ENCODE assay signal across 13 cellular contexts in the genomic region with DNA sequence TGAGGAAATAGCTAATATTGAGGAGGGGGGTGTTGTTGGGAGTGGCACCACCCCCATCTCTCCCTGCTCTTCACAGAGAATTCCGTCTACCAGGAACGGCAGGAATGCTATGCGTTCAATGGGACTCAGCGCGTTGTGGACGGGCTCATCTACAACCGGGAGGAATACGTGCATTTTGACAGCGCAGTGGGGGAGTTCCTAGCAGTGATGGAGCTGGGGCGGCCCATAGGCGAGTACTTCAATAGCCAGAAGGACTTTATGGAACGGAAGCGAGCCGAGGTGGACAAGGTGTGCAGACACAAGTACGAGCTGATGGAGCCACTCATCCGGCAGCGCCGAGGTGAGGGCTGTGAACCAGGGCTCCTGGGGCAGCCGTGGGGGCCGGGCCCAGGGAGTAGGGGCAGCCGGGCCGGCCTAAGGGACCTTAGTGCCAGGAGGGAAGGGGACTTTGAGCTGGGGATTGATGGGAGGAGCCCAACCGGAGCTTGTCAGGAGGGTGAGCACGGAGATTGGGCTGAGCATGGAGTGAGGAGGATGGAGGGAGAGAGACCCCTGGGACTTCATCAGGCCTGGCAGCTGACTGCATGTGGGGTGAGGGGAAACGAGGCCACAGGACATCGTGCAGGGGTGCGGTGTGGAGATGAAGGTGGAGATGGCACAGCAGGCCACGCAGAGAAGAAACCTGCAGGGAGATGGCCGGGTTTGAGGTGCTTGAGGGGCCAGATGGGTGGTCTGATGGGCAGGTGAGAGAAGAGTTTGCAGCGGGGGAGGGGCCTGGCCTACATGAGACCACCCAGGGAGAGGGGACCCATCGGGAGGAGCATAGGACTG. TPM values are rescaled to one million over a fixed set of nuclear protein-coding genes. Genes with fewer than 3 reads are reported as not detected.
A peak's percentile ranks its signal among the peaks of the same experiment; 100 is the strongest.
DNase-seq lines count a peak whose midpoint lies in the region; ATAC-seq, FAIRE-seq and TF ChIP-seq lines count a peak whose summit lies in the region.
"Had no signal": no experiment of that assay in that cellular context is flagged by ENCODE, and none has a peak within 500 bp of the region (broad histone marks: within the 10 kb centered on the region; RNA-seq: fewer than 3 reads in every experiment).

No MANE protein-coding gene starts in this region.

- H3K4me3 ChIP-seq in aorta (ENCODE audit: low read length in 2 of 2) = no peak overlapping the region
- H3K4me3 ChIP-seq: tibial nerve had no signal

- intact Hi-C loops in aorta (cut with DNase I) = loop anchor here in 1 of 2 donors (5.0 kb wide), 1 partner anchor 130 kb away; no protein-coding TSS in a partner anchor

- H3K4me3 Mint-ChIP-seq in activated naive CD8-positive, alpha-beta T cell = peak overlapping the region; percentile 13

- H3K27ac Mint-ChIP-seq in activated naive CD8-positive, alpha-beta T cell = no peak overlapping the region
- H3K27ac Mint-ChIP-seq: activated naive CD4-positive, alpha-beta T cell treated with anti-CD3 and anti-CD28 coated beads, Interleukin-2, amount 50 U/mL, for 72 hours had no signal

- peak; percentile 54 for ATAC-seq in aorta (ENCODE audit: low FRiP score)

- no peaks in the 10 kb centered on the region for H3K4me1 ChIP-seq in aorta (ENCODE audit: control insufficient read depth in 1 of 2, insufficient read depth in 2 of 2, low read length in 2 of 2)

- TF ChIP-seq CTCF in D721Med (IDR thresholded peaks at IDR 0.05; ENCODE audit: insufficient read depth, missing control alignments) = no peak

- no peaks in the 10 kb centered on the region for H3K9me3 Mint-ChIP-seq in activated naive CD8-positive, alpha-beta T cell (ENCODE audit: low read depth)
- H3K9me3 Mint-ChIP-seq: activated naive CD4-positive, alpha-beta T cell treated with anti-CD3 and anti-CD28 coated beads, Interleukin-2, amount 50 U/mL, for 72 hours had no signal

- no peaks in the 10 kb centered on the region for H3K27me3 ChIP-seq in aorta (ENCODE audit: control insufficient read depth in 1 of 2, insufficient read depth in 2 of 2, low read length in 1 of 2)

- H3K27me3 Mint-ChIP-seq in activated naive CD8-positive, alpha-beta T cell = peaks cover 42% of the 10 kb centered on the region

- in situ Hi-C loops in KBM-7 (cut with MboI; ENCODE audit: low pct_unique_long_range_greater_than_20kb, low sequenced_read_pairs) = no loop called here

- H3K36me3 ChIP-seq in aorta (ENCODE audit: control insufficient read depth in 1 of 2, insufficient read depth in 2 of 2, low read length in 1 of 2) = no peaks in the 10 kb centered on the region
- H3K36me3 ChIP-seq: tibial nerve had no signal

- H3K27ac ChIP-seq in aorta (ENCODE audit: low read depth in 1 of 2, low read length in 2 of 2) = no peak overlapping the region
- H3K27ac ChIP-seq: tibial nerve had no signal

- H3K9me3 ChIP-seq in aorta (ENCODE audit: control insufficient read depth, low read length) = no peaks in the 10 kb centered on the region
- H3K9me3 ChIP-seq: tibial nerve had no signal

- peak; percentile 2 for DNase-seq in stimulated activated CD4-positive, alpha-beta T cell treated with anti-CD3 and anti-CD28 coated beads, Interleukin-4, amount 100 ng/mL, for 1 hour
- no peak for DNase-seq in stimulated activated CD4-positive, alpha-beta T cell treated with anti-CD3 and anti-CD28 coated beads, Interleukin-2, amount 100 ng/mL, for 24 hours
- DNase-seq in islet precursor cell (peak; percentile 68), aorta (peak in 1 of 2 donors; percentile 70), D721Med (ENCODE audit: insufficient read length, low spot score) (no peak), KBM-7 (no peak), COR-L47 (lab: John Stamatoyannopoulos, UW) (no peak)
- DNase-seq: NCI-H1048; stimulated activated CD4-positive, alpha-beta T cell treated with anti-CD3 and anti-CD28 coated beads, Interleukin-2, amount 100 ng/mL, for 48 hours had no signal

- H3K4me1 Mint-ChIP-seq in activated naive CD8-positive, alpha-beta T cell (ENCODE audit: low read depth) = peaks cover 20% of the 10 kb centered on the region

- no peaks in the 10 kb centered on the region for H3K36me3 Mint-ChIP-seq in activated naive CD8-positive, alpha-beta T cell

- FAIRE-seq in D721Med (lab: Jason Lieb, UNC) = no peak
- FAIRE-seq: TTC549 had no signal

- WGBS in aorta, 2 donors = 2 to 3% methylated on average over 31 of the region's 31 CpGs

RNA-seq across cellular contexts. Expression of gene HLA-DPB1, which starts 41.3 kb away (rescaled TPM):
- total RNA-seq in aorta = 100 to 1,000 TPM in 1 of 2 donors, 10 to 100 TPM in 1; 98.9 to 215 TPM
- 100 to 1,000 TPM in 1 of 2 donors, 10 to 100 TPM in 1; 45.4 to 113 TPM for polyA plus RNA-seq in aorta

RNA-seq across cellular contexts. Expression of gene HLA-DPA1, which starts 43.6 kb away (rescaled TPM):
- 100 to 1,000 TPM; 122 to 203 TPM for total RNA-seq in aorta
- polyA plus RNA-seq in aorta = 10 to 100 TPM; 18.6 to 74.9 TPM

Comparison
In these comparisons a context has a peak if more than half of its experiments do, and no peak if none do; other contexts are left out.
1. DNase-seq: peak in stimulated activated CD4-positive, alpha-beta T cell treated with anti-CD3 and anti-CD28 coated beads, Interleukin-4, amount 100 ng/mL, for 1 hour (single experiment) and islet precursor cell (single experiment); none in stimulated activated CD4-positive, alpha-beta T cell treated with anti-CD3 and anti-CD28 coated beads, Interleukin-2, amount 100 ng/mL, for 24 hours (0 of 2), D721Med (single experiment), KBM-7 (single experiment) and COR-L47 (single experiment).